ENCODE assay signal across 19 cellular contexts in the genomic region with DNA sequence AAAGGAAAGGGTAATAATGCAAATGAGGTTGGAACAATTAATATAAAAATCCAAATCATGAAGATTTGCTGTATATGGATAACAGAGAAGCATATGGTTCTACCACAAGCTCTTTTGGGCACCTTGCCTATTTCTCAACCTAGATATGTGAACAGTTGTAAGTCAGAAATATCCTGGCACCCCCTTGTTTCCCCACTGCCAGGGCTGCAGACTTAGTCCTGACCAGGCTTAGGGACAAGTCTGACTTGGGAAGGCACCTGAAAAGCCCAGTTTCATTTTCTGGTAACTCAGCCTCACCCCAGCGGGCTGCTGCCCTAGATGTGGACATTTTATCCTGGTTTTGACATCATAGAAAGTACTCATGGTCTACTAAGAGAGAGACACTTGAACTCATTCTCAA.
DNase-seq lines count a peak whose midpoint lies in the region; ATAC-seq lines count a peak whose summit lies in the region.
"Had no signal": no experiment of that assay in that cellular context is flagged by ENCODE, and none has a peak within 500 bp of the region (broad histone marks: within the 10 kb centered on the region; RNA-seq: fewer than 3 reads in every experiment).

No MANE protein-coding gene starts in this region.

- DNase-seq in NCI-H446 treated with DMSO at 0.1 percent for 48 hours (lab: John Stamatoyannopoulos, UW) (peak; percentile 3), NCI-H446 (lab: John Stamatoyannopoulos, UW) (no peak), cerebellar cortex (ENCODE audit: low spot score) (peak; percentile 94), superior temporal gyrus (ENCODE audit: extremely low spot score) (peak; percentile 24)
- DNase-seq: ACHN; AML-193; BE2C; Calu3; CD4-positive, alpha-beta memory T cell; COR-L47; DMS79; EL; GF-D8; H9 had no signal

- ATAC-seq in HG03135 (IDR thresholded peaks at IDR 0.05; ENCODE audit: unreplicated experiment) (no peak), HG02885 (IDR thresholded peaks at IDR 0.05; ENCODE audit: poor library complexity, unreplicated experiment) (no peak)
- ATAC-seq: A549, GM23338, HCT116 had no signal

Comparison
In these comparisons a context has a peak if more than half of its experiments do, and no peak if none do; other contexts are left out.
1. DNase-seq: peak in NCI-H446 treated with DMSO at 0.1 percent for 48 hours (single experiment), cerebellar cortex (single experiment) and superior temporal gyrus (single experiment); none in NCI-H446 (0 of 2).